Comparison of ENCODE assay signal across 1 cellular context in the genomic region with DNA sequence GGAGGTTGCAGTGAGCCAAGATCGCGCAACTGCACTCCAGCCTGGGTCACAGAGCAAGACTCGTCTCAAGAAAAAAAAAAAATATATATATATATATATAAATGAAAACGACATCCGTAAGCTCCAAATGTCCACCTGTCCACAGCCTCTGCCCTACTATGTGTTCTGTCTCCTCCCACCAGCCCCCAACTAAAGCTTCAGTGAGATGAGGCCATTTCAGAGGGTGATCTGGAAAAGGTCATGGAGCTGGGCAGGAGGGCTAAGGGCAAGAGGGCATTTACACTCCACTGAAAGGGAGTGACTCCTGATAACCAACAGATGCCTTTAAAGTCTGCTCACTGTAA.
TF ChIP-seq lines count a peak whose summit lies in the region.

No MANE protein-coding gene starts in this region.

TF ChIP-seq in GM23338, 12 proteins besides CTCF, POLR2A, EP300 and RAD21:
- TF ChIP-seq ZNF462 (CRISPR knock-in tag; IDR thresholded peaks at IDR 0.05) = no peak
- TF ChIP-seq, protein P1, sequence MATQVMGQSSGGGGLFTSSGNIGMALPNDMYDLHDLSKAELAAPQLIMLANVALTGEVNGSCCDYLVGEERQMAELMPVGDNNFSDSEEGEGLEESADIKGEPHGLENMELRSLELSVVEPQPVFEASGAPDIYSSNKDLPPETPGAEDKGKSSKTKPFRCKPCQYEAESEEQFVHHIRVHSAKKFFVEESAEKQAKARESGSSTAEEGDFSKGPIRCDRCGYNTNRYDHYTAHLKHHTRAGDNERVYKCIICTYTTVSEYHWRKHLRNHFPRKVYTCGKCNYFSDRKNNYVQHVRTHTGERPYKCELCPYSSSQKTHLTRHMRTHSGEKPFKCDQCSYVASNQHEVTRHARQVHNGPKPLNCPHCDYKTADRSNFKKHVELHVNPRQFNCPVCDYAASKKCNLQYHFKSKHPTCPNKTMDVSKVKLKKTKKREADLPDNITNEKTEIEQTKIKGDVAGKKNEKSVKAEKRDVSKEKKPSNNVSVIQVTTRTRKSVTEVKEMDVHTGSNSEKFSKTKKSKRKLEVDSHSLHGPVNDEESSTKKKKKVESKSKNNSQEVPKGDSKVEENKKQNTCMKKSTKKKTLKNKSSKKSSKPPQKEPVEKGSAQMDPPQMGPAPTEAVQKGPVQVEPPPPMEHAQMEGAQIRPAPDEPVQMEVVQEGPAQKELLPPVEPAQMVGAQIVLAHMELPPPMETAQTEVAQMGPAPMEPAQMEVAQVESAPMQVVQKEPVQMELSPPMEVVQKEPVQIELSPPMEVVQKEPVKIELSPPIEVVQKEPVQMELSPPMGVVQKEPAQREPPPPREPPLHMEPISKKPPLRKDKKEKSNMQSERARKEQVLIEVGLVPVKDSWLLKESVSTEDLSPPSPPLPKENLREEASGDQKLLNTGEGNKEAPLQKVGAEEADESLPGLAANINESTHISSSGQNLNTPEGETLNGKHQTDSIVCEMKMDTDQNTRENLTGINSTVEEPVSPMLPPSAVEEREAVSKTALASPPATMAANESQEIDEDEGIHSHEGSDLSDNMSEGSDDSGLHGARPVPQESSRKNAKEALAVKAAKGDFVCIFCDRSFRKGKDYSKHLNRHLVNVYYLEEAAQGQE (IDR thresholded peaks at IDR 0.05; ENCODE audit: unreplicated experiment) = no peak
- TF ChIP-seq JUNB (IDR thresholded peaks at IDR 0.05; ENCODE audit: unreplicated experiment) = no peak
- no peak for TF ChIP-seq ZNF114 (CRISPR knock-in tag; IDR thresholded peaks at IDR 0.05)
- TF ChIP-seq STAT1 (IDR thresholded peaks at IDR 0.05; ENCODE audit: unreplicated experiment) = no peak
- no peak for TF ChIP-seq POLR2AphosphoS5 (IDR thresholded peaks at IDR 0.05; ENCODE audit: low read depth)
- no peak for TF ChIP-seq EZH2phosphoT487 (IDR thresholded peaks at IDR 0.05; ENCODE audit: unreplicated experiment)
